In the genomic region with DNA sequence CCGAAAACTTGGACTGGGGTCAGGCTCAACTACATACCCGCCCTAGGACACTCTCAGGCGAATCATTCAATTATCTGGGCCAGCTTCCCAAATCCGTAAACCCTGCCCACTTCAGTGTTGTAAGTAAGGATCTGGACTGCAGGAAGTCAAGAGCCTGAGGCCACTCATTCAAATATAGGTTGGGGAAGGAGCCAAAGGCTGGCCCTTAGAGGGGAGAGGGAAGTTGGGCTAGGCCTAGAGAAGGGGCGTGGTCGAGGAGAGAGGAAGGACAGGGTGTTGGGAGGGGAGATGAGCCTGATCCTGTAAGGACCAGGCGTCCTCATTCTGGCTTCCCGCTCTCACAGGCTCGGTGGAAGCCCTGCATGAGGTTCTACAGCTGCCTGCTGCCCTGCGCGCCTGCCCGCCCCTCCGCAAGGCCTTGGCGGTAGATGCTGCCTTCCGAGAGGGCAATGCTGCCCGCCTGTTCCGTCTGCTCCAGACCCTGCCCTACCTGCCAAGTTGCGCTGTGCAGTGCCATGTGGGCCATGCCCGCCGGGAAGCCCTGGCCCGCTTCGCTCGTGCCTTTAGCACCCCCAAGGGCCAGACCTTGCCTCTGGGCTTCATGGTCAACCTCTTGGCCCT, we compare ENCODE assay signal across 1 cellular context.
TF ChIP-seq lines count a peak whose summit lies in the region.

No MANE protein-coding gene starts in this region.

TF ChIP-seq in IMR-90, 13 proteins besides CTCF, POLR2A, EP300 and RAD21:
- TF ChIP-seq SMC3 (IDR thresholded peaks at IDR 0.05; ENCODE audit: low read depth, low read length) = no peak
- TF ChIP-seq, protein P1, sequence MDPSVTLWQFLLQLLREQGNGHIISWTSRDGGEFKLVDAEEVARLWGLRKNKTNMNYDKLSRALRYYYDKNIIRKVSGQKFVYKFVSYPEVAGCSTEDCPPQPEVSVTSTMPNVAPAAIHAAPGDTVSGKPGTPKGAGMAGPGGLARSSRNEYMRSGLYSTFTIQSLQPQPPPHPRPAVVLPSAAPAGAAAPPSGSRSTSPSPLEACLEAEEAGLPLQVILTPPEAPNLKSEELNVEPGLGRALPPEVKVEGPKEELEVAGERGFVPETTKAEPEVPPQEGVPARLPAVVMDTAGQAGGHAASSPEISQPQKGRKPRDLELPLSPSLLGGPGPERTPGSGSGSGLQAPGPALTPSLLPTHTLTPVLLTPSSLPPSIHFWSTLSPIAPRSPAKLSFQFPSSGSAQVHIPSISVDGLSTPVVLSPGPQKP (IDR thresholded peaks at IDR 0.05; ENCODE audit: borderline replicate concordance, low read depth, low read length) = no peak
- no peak for TF ChIP-seq FOS (IDR thresholded peaks at IDR 0.05; ENCODE audit: low read depth, low read length)
TF ChIP-seq in IMR-90: peak in this region for 0.
